Comparison of ENCODE assay signal across 9 cellular contexts in genomic region chr5:56827043-56827442, GRCh38. TPM values are rescaled to one million over a fixed set of nuclear protein-coding genes. Genes with fewer than 3 reads are reported as not detected.
DNase-seq lines count a peak whose midpoint lies in the region; ATAC-seq and TF ChIP-seq lines count a peak whose summit lies in the region.
"Had no signal": no experiment of that assay in that cellular context is flagged by ENCODE, and none has a peak within 500 bp of the region (broad histone marks: within the 10 kb centered on the region; RNA-seq: fewer than 3 reads in every experiment).

No MANE protein-coding gene starts in this region.

- CTCF ChIA-PET in naive thymus-derived CD4-positive, alpha-beta T cell (lab: Charles Lee), result interaction anchor here (0.7 to 4.3 kb wide), 9 partner anchors 8 to 558 kb away, joined by 3 to 23 read pairs (median 4); no protein-coding TSS in a partner anchor

- H3K36me3 Mint-ChIP-seq in naive thymus-derived CD4-positive, alpha-beta T cell, result peaks cover 0 to 18% (median 0%) of the 10 kb centered on the region in 5 donors

- no peaks in the 10 kb centered on the region for H3K27me3 Mint-ChIP-seq in naive thymus-derived CD4-positive, alpha-beta T cell

- peak overlapping the region in 8 of 9 donors; percentile 56 to 95 (median 80) for H3K27ac Mint-ChIP-seq in naive thymus-derived CD4-positive, alpha-beta T cell

- no peak overlapping the region for H2AFZ ChIP-seq in KMS-11 (ENCODE audit: low read depth)

- intact Hi-C loops in naive thymus-derived CD4-positive, alpha-beta T cell (cut with micrococcal nuclease), result no loop called here

- TF ChIP-seq CTCF in DOHH2 (IDR thresholded peaks at IDR 0.05; ENCODE audit: low read depth, low read length, poor library complexity, severe bottlenecking) (peak; percentile 41), KMS-11 (conservative IDR thresholded peaks at IDR 0.05; ENCODE audit: low read depth, low read length) (peak; percentile 41; the same call in 1 of the 2 replicates), foreskin fibroblast (IDR thresholded peaks at IDR 0.05; ENCODE audit: low read depth, low read length) (no peak)

- H3K9me3 Mint-ChIP-seq in naive thymus-derived CD4-positive, alpha-beta T cell, result no peaks in the 10 kb centered on the region

- H3K9ac ChIP-seq in KMS-11, result no peak overlapping the region

- H3K79me2 ChIP-seq in DOHH2 (ENCODE audit: control insufficient read depth, low read length), result peaks cover 99% of the 10 kb centered on the region
- peaks cover 99% of the 10 kb centered on the region for H3K79me2 ChIP-seq in KMS-11 (ENCODE audit: insufficient read depth, low read depth)

- peaks cover 38% of the 10 kb centered on the region for H4K20me1 ChIP-seq in DOHH2 (ENCODE audit: control insufficient read depth, insufficient read depth, low read depth, low read length)
- peaks cover 11% of the 10 kb centered on the region for H4K20me1 ChIP-seq in KMS-11 (ENCODE audit: insufficient read depth)

- DNase-seq in central memory CD4-positive, alpha-beta T cell, result peak; percentile 36
- peak in 1 of 9 donors; percentile 34 for DNase-seq in naive thymus-derived CD4-positive, alpha-beta T cell
- no peak for DNase-seq in foreskin fibroblast
- DNase-seq in NCI-H1417 (lab: John Stamatoyannopoulos, UW), result no peak
- no peak for DNase-seq in T-helper 9 cell
- DNase-seq: T1000 had no signal

- H3K4me2 ChIP-seq in DOHH2 (ENCODE audit: low read length), result no peak overlapping the region
- 0 out of 2 replicates have a peak overlapping the region, but pooled peaks have one; percentile 2 for H3K4me2 ChIP-seq in KMS-11

- peak; percentile 37 for ATAC-seq in naive thymus-derived CD4-positive, alpha-beta T cell
- ATAC-seq in HG03439 (IDR thresholded peaks at IDR 0.05; ENCODE audit: unreplicated experiment), result no peak

- H3K4me3 Mint-ChIP-seq in naive thymus-derived CD4-positive, alpha-beta T cell, result peak overlapping the region; percentile 18 to 93 (median 59)

- no peaks in the 10 kb centered on the region for H3K9me3 ChIP-seq in DOHH2 (ENCODE audit: control insufficient read depth, insufficient read depth, low read length)
- H3K9me3 ChIP-seq in naive thymus-derived CD4-positive, alpha-beta T cell (ENCODE audit: control insufficient read depth in 2 of 3, low read length in 3 of 3), result no peaks in the 10 kb centered on the region

- POLR2A ChIA-PET in naive thymus-derived CD4-positive, alpha-beta T cell (lab: Charles Lee), result interaction anchor here (0.6 to 1.5 kb wide), 6 partner anchors 10 to 282 kb away, joined by 3 to 6 read pairs (median 4); partner anchors contain the start of gene MAP3K1

- no peaks in the 10 kb centered on the region; the same call in 1 of the 2 replicates for H3K36me3 ChIP-seq in DOHH2 (ENCODE audit: control insufficient read depth, low read length)
- no peaks in the 10 kb centered on the region for H3K36me3 ChIP-seq in KMS-11 (ENCODE audit: insufficient read depth)
- H3K36me3 ChIP-seq in naive thymus-derived CD4-positive, alpha-beta T cell (ENCODE audit: control insufficient read depth in 2 of 3, insufficient read depth in 3 of 3, low read length in 3 of 3), result no peaks in the 10 kb centered on the region

- peaks cover 64% of the 10 kb centered on the region for H3K4me1 ChIP-seq in DOHH2 (ENCODE audit: control insufficient read depth, low read length)
- H3K4me1 ChIP-seq in KMS-11 (ENCODE audit: low read depth, poor library complexity, severe bottlenecking), result peaks cover 87% of the 10 kb centered on the region
- H3K4me1 ChIP-seq in naive thymus-derived CD4-positive, alpha-beta T cell (ENCODE audit: control insufficient read depth in 2 of 2, insufficient read depth in 2 of 2, low read length in 2 of 2), result peaks cover 38 to 84% of the 10 kb centered on the region in 2 donors

- H3K27me3 ChIP-seq in DOHH2 (ENCODE audit: control insufficient read depth, low read length), result no peaks in the 10 kb centered on the region
- H3K27me3 ChIP-seq in KMS-11 (ENCODE audit: insufficient read depth, low read depth), result no peaks in the 10 kb centered on the region
- no peaks in the 10 kb centered on the region for H3K27me3 ChIP-seq in naive thymus-derived CD4-positive, alpha-beta T cell (ENCODE audit: control insufficient read depth in 2 of 2, insufficient read depth in 2 of 2, low read length in 2 of 2)

- H3K27ac ChIP-seq in DOHH2 (ENCODE audit: low read depth, low read length) (no peak overlapping the region), KMS-11 (no peak overlapping the region)
- H3K27ac ChIP-seq in naive thymus-derived CD4-positive, alpha-beta T cell (ENCODE audit: low read depth, low read length), result peak overlapping the region; percentile 51

- no peaks in the 10 kb centered on the region for H3F3A ChIP-seq in DOHH2 (ENCODE audit: control insufficient read depth, insufficient read depth)

- no peak overlapping the region for H3K4me3 ChIP-seq in DOHH2 (ENCODE audit: low read length)
- no peak overlapping the region for H3K4me3 ChIP-seq in KMS-11 (IDR thresholded peaks at IDR 0.05; ENCODE audit: insufficient read depth, low read depth, low read length)
- H3K4me3 ChIP-seq in naive thymus-derived CD4-positive, alpha-beta T cell (ENCODE audit: low read length), result no peak overlapping the region
- H3K4me3 ChIP-seq in foreskin fibroblast (ENCODE audit: low read depth in 1 of 2, low read length in 2 of 2), result no peak overlapping the region

- no peaks in the 10 kb centered on the region for H3K9me2 ChIP-seq in DOHH2 (replicated peaks; ENCODE audit: control insufficient read depth, low read length)

- peaks cover 75 to 100% (median 95%) of the 10 kb centered on the region in 7 donors for H3K4me1 Mint-ChIP-seq in naive thymus-derived CD4-positive, alpha-beta T cell

RNA-seq across cellular contexts. Expression of gene MAP3K1, which starts 11.7 kb away (rescaled TPM):
- total RNA-seq in naive thymus-derived CD4-positive, alpha-beta T cell, result 10 to 100 TPM; 54.4 to 85.4 (median 77.3) TPM
- 10 to 100 TPM; 43.0 to 55.3 TPM for polyA plus RNA-seq in naive thymus-derived CD4-positive, alpha-beta T cell
